Comparison of ENCODE assay signal across 8 cellular contexts in genomic region chr7:2864204-2864985, GRCh38. TPM values are rescaled to one million over a fixed set of nuclear protein-coding genes. Genes with fewer than 3 reads are reported as not detected.
DNase-seq lines count a peak whose midpoint lies in the region; ATAC-seq, FAIRE-seq and TF ChIP-seq lines count a peak whose summit lies in the region.

No MANE protein-coding gene starts in this region.

- no peaks in the 10 kb centered on the region for H3K9me3 Mint-ChIP-seq in mesothelial cell of epicardium

- no peak for DNase-seq in cardiac muscle cell (ENCODE audit: low read depth in 1 of 2, low spot score in 1 of 2)
- DNase-seq in left cardiac atrium: no peak
- no peak for DNase-seq in body of pancreas
- no peak for DNase-seq in mesothelial cell of epicardium (ENCODE audit: low spot score in 2 of 2, unreplicated experiment in 2 of 2)
- no peak for DNase-seq in urothelium cell line (ENCODE audit: low spot score)
- no peak for DNase-seq in RPMI8226
- no peak for DNase-seq in COLO668 (lab: John Stamatoyannopoulos, UW; ENCODE audit: unreplicated experiment)
- no peak for DNase-seq in effector CD8-positive, alpha-beta T cell (lab: John Stamatoyannopoulos, UW)

- no peak overlapping the region for H3K4me3 Mint-ChIP-seq in mesothelial cell of epicardium

- peaks cover 16% of the 10 kb centered on the region for H3K4me1 Mint-ChIP-seq in mesothelial cell of epicardium

- intact Hi-C loops in left cardiac atrium (cut with DNase I): no loop called here
- intact Hi-C loops in body of pancreas (cut with DNase I): no loop called here

- no peaks in the 10 kb centered on the region for H3K36me3 Mint-ChIP-seq in mesothelial cell of epicardium

- WGBS in body of pancreas, 2 donors: 58 to 70% methylated on average over 12 of the region's 12 CpGs

- TF ChIP-seq CTCF in cardiac muscle cell (IDR thresholded peaks at IDR 0.05; ENCODE audit: low read depth, low read length) (no peak), body of pancreas (IDR thresholded peaks at IDR 0.05) (no peak), mesothelial cell of epicardium (IDR thresholded peaks at IDR 0.05; ENCODE audit: unreplicated experiment) (no peak)

- TF ChIP-seq POLR2A in body of pancreas (IDR thresholded peaks at IDR 0.05): no peak

- H3K27ac ChIP-seq in cardiac muscle cell: peak overlapping the region; percentile 84
- peak overlapping the region; percentile 12 to 71 (median 45) for H3K27ac ChIP-seq in body of pancreas

- ATAC-seq in left cardiac atrium (no peak), body of pancreas (no peak)

- H3K27me3 Mint-ChIP-seq in mesothelial cell of epicardium (ENCODE audit: low read depth): peaks cover 1% of the 10 kb centered on the region

- peak overlapping the region; percentile 89 for H3K27ac Mint-ChIP-seq in mesothelial cell of epicardium

- H3K4me3 ChIP-seq in cardiac muscle cell: no peak overlapping the region
- H3K4me3 ChIP-seq in body of pancreas: no peak overlapping the region

- no peaks in the 10 kb centered on the region for H3K9me3 ChIP-seq in cardiac muscle cell (ENCODE audit: low read depth)
- H3K9me3 ChIP-seq in body of pancreas: no peaks in the 10 kb centered on the region

- FAIRE-seq in urothelium cell line (lab: Jason Lieb, UNC): peak; percentile 59

- peaks cover 6% of the 10 kb centered on the region for H3K4me1 ChIP-seq in cardiac muscle cell (ENCODE audit: low read depth)
- peaks cover 15% of the 10 kb centered on the region for H3K4me1 ChIP-seq in body of pancreas

- H3K36me3 ChIP-seq in cardiac muscle cell: no peaks in the 10 kb centered on the region
- H3K36me3 ChIP-seq in body of pancreas (replicated peaks in 1 of 2; ENCODE audit: insufficient read depth in 1 of 2, low read depth in 2 of 2): no peaks in the 10 kb centered on the region

- H3K27me3 ChIP-seq in cardiac muscle cell: no peaks in the 10 kb centered on the region
- H3K27me3 ChIP-seq in body of pancreas: no peaks in the 10 kb centered on the region

RNA-seq across cellular contexts. Expression of gene GNA12, which starts 20.3 kb away (rescaled TPM):
- total RNA-seq in cardiac muscle cell (34.5 and 54.4 TPM in 2 replicates), left cardiac atrium (10 to 100 TPM; 47.4 to 52.2 TPM), body of pancreas (10 to 100 TPM; 12.2 to 17.5 TPM), mesothelial cell of epicardium (54.8 to 57.1 TPM (median 57.1 TPM) in 3 replicates)
- 59.1 and 64.2 TPM in 2 replicates for polyA plus RNA-seq in cardiac muscle cell
